Comparison of ENCODE assay signal across 9 cellular contexts in genomic region chr20:51695574-51696303, GRCh38.
A peak's percentile ranks its signal among the peaks of the same experiment; 100 is the strongest.
DNase-seq lines count a peak whose midpoint lies in the region; ATAC-seq lines count a peak whose summit lies in the region.
"Had no signal": no experiment of that assay in that cellular context is flagged by ENCODE, and none has a peak within 500 bp of the region (broad histone marks: within the 10 kb centered on the region; RNA-seq: fewer than 3 reads in every experiment).

No MANE protein-coding gene starts in this region.

- no peaks in the 10 kb centered on the region for H3K9me3 ChIP-seq in subcutaneous abdominal adipose tissue (ENCODE audit: control insufficient read depth in 5 of 5, low read length in 5 of 5)

- H3K27me3 ChIP-seq in subcutaneous abdominal adipose tissue (ENCODE audit: control insufficient read depth in 5 of 5, insufficient read depth in 4 of 5, low read length in 5 of 5): no peaks in the 10 kb centered on the region

- no peak for ATAC-seq in GM19328 (IDR thresholded peaks at IDR 0.05; ENCODE audit: unreplicated experiment)

- peak overlapping the region; percentile 42 for H3K27ac ChIP-seq in subcutaneous abdominal adipose tissue (ENCODE audit: low read depth, low read length)

- peak overlapping the region in 2 of 5 donors; percentile 26 to 48 for H3K9ac ChIP-seq in subcutaneous abdominal adipose tissue (ENCODE audit: low read length in 5 of 5)

- peaks cover 0 to 21% (median 17%) of the 10 kb centered on the region in 5 donors for H3K4me1 ChIP-seq in subcutaneous abdominal adipose tissue (ENCODE audit: control insufficient read depth in 5 of 5, insufficient read depth in 5 of 5, low read length in 5 of 5)

- DNase-seq in activated T-cell treated with anti-CD3 and anti-CD28 coated beads, Interleukin-2, amount 50 U/mL, for 48 hours: peak; percentile 28 to 29
- no peak for DNase-seq in activated T-cell treated with anti-CD3 and anti-CD28 coated beads, Interleukin-2, amount 50 U/mL, for 1 hour
- DNase-seq in SW480 (ENCODE audit: low spot score) (peak; percentile 78), glomerular visceral epithelial cell (ENCODE audit: extremely low spot score) (peak; percentile 54), SHP77 (lab: John Stamatoyannopoulos, UW) (no peak), NAMALWA (ENCODE audit: low spot score) (no peak)
- DNase-seq: activated gamma-delta T cell treated with Interleukin-2 at 50 U/mL for 16 hours had no signal

- peaks cover 9 to 27% (median 19%) of the 10 kb centered on the region in 5 donors for H3K36me3 ChIP-seq in subcutaneous abdominal adipose tissue (ENCODE audit: control insufficient read depth in 5 of 5, insufficient read depth in 5 of 5, low read length in 5 of 5)

- no peak overlapping the region for H3K4me3 ChIP-seq in subcutaneous abdominal adipose tissue (ENCODE audit: low read depth in 1 of 5, low read length in 5 of 5)

Comparison
In these comparisons a context has a peak if more than half of its experiments do, and no peak if none do; other contexts are left out.
1. DNase-seq: peak in activated T-cell treated with anti-CD3 and anti-CD28 coated beads, Interleukin-2, amount 50 U/mL, for 48 hours (2 of 2), SW480 (single experiment) and glomerular visceral epithelial cell (single experiment); none in activated T-cell treated with anti-CD3 and anti-CD28 coated beads, Interleukin-2, amount 50 U/mL, for 1 hour (single experiment), SHP77 (0 of 2) and NAMALWA (single experiment).